Comparison of ENCODE assay signal across 19 cellular contexts in genomic region chr5:77394064-77394716, GRCh38.
DNase-seq lines count a peak whose midpoint lies in the region; ATAC-seq and TF ChIP-seq lines count a peak whose summit lies in the region.
"Had no signal": no experiment of that assay in that cellular context is flagged by ENCODE, and none has a peak within 500 bp of the region (broad histone marks: within the 10 kb centered on the region; RNA-seq: fewer than 3 reads in every experiment).

No MANE protein-coding gene starts in this region.

- TF ChIP-seq POLR2A in esophagus muscularis mucosa (IDR thresholded peaks at IDR 0.05; ENCODE audit: low read depth): no peak
- no peak for TF ChIP-seq POLR2A in right lobe of liver (IDR thresholded peaks at IDR 0.05)
- TF ChIP-seq POLR2A in spleen (IDR thresholded peaks at IDR 0.05): no peak

- H3K4me3 ChIP-seq in esophagus muscularis mucosa: no peak overlapping the region
- no peak overlapping the region for H3K4me3 ChIP-seq in right lobe of liver
- no peak overlapping the region for H3K4me3 ChIP-seq in spleen
- H3K4me3 ChIP-seq: BLaER1 treated with 17β-estradiol and CSF1 and Interleukin-3, amounts not matched to agents 10 nM and 100 nM; PC-9 had no signal

- H3K4me1 ChIP-seq in esophagus muscularis mucosa (no peaks in the 10 kb centered on the region), right lobe of liver (peaks cover 0 to 13% (median 0%) of the 10 kb centered on the region in 4 donors), spleen (no peaks in the 10 kb centered on the region)

- H3K9me3 ChIP-seq in esophagus muscularis mucosa (no peaks in the 10 kb centered on the region), right lobe of liver (no peaks in the 10 kb centered on the region), spleen (no peaks in the 10 kb centered on the region)

- WGBS in esophagus muscularis mucosa: 88% methylated on average over 3 of the region's 3 CpGs
- 50% methylated on average over 3 of the region's 3 CpGs for WGBS in right lobe of liver (ENCODE audit: insufficient coverage, low coverage, low lambda C conversion rate, missing lambda C conversion rate)
- WGBS in spleen, 5 donors: 73 to 88% (median 79%) methylated on average over 3 of the region's 3 CpGs

- no peaks in the 10 kb centered on the region for H3K9me3 Mint-ChIP-seq in activated CD8-positive, alpha-beta memory T cell treated with anti-CD3 and anti-CD28 coated beads, Interleukin-2, amount 10 ng/mL, durations not matched to agents 7 days and 5 days (ENCODE audit: low read depth)
- H3K9me3 Mint-ChIP-seq: CD8-positive, alpha-beta memory T cell; IgD-negative memory B cell had no signal

- TF ChIP-seq EP300 in esophagus muscularis mucosa (IDR thresholded peaks at IDR 0.05): no peak

- no peak overlapping the region for H3K4me3 Mint-ChIP-seq in activated CD8-positive, alpha-beta memory T cell treated with anti-CD3 and anti-CD28 coated beads, Interleukin-2, amount 10 ng/mL, durations not matched to agents 7 days and 5 days
- H3K4me3 Mint-ChIP-seq: CD8-positive, alpha-beta memory T cell; H9; IgD-negative memory B cell had no signal

- ATAC-seq in right lobe of liver: peak; percentile 33 to 62 (median 46)
- no peak for ATAC-seq in activated CD8-positive, alpha-beta memory T cell treated with anti-CD3 and anti-CD28 coated beads, Interleukin-2, amount 10 ng/mL, durations not matched to agents 7 days and 5 days

- intact Hi-C loops in esophagus muscularis mucosa (cut with DNase I): no loop called here
- intact Hi-C loops in right lobe of liver (cut with DNase I): no loop called here
- intact Hi-C loops in spleen (cut with DNase I; ENCODE audit: low total_unique reads): no loop called here

- no peak overlapping the region for H3K27ac ChIP-seq in esophagus muscularis mucosa (replicated peaks in 1 of 4)
- no peak overlapping the region for H3K27ac ChIP-seq in right lobe of liver
- H3K27ac ChIP-seq in spleen: no peak overlapping the region
- H3K27ac ChIP-seq: BLaER1 treated with 17β-estradiol and CSF1 and Interleukin-3, amounts not matched to agents 10 nM and 100 nM; PC-9 had no signal

- peak; percentile 10 for DNase-seq in NCI-H748 (lab: John Stamatoyannopoulos, UW; ENCODE audit: unreplicated experiment)
- DNase-seq in NCI-H748 treated with DMSO at 0.1 percent for 48 hours (lab: John Stamatoyannopoulos, UW): no peak
- DNase-seq in esophagus muscularis mucosa (ENCODE audit: extremely low spot score): peak; percentile 29
- no peak for DNase-seq in right lobe of liver
- DNase-seq in COR-L47 (lab: John Stamatoyannopoulos, UW): no peak
- no peak for DNase-seq in activated CD8-positive, alpha-beta memory T cell treated with anti-CD3 and anti-CD28 coated beads, Interleukin-2, amount 10 ng/mL, durations not matched to agents 7 days and 5 days
- no peak for DNase-seq in spleen
- DNase-seq in stimulated activated CD4-positive, alpha-beta T cell treated with anti-CD3 and anti-CD28 coated beads, Interleukin-1b, Interleukin-23, amount 100 ng/mL, for 48 hours: no peak
- DNase-seq: 8988T; CD8-positive, alpha-beta memory T cell; GF-D8; H9; Kasumi-1; MM.1S; NCI-H1092 treated with DMSO at 0.1 percent for 48 hours; NCI-H1694 treated with DMSO at 0.1 percent for 48 hours; PC-9 had no signal

- CTCF ChIA-PET in activated CD8-positive, alpha-beta memory T cell treated with anti-CD3 and anti-CD28 coated beads, Interleukin-2, amount 10 ng/mL, durations not matched to agents 7 days and 5 days (lab: Charles Lee): no interaction called here

- H3K27me3 Mint-ChIP-seq in activated CD8-positive, alpha-beta memory T cell treated with anti-CD3 and anti-CD28 coated beads, Interleukin-2, amount 10 ng/mL, durations not matched to agents 7 days and 5 days: peaks cover 4% of the 10 kb centered on the region
- H3K27me3 Mint-ChIP-seq: IgD-negative memory B cell had no signal

- no peak for TF ChIP-seq CTCF in esophagus muscularis mucosa (IDR thresholded peaks at IDR 0.05)
- TF ChIP-seq CTCF in right lobe of liver (IDR thresholded peaks at IDR 0.05): peak in 1 of 4 donors; percentile 16
- no peak for TF ChIP-seq CTCF in spleen (IDR thresholded peaks at IDR 0.05 in 8 of 11, conservative IDR thresholded peaks at IDR 0.05 in 3 of 11)

- peaks cover 9% of the 10 kb centered on the region for H3K4me1 Mint-ChIP-seq in activated CD8-positive, alpha-beta memory T cell treated with anti-CD3 and anti-CD28 coated beads, Interleukin-2, amount 10 ng/mL, durations not matched to agents 7 days and 5 days
- H3K4me1 Mint-ChIP-seq: IgD-negative memory B cell had no signal

- H3K27ac Mint-ChIP-seq in activated CD8-positive, alpha-beta memory T cell treated with anti-CD3 and anti-CD28 coated beads, Interleukin-2, amount 10 ng/mL, durations not matched to agents 7 days and 5 days: no peak overlapping the region
- H3K27ac Mint-ChIP-seq: CD8-positive, alpha-beta memory T cell; H9; IgD-negative memory B cell had no signal

- H3K36me3 Mint-ChIP-seq in activated CD8-positive, alpha-beta memory T cell treated with anti-CD3 and anti-CD28 coated beads, Interleukin-2, amount 10 ng/mL, durations not matched to agents 7 days and 5 days: no peaks in the 10 kb centered on the region
- H3K36me3 Mint-ChIP-seq: IgD-negative memory B cell had no signal

- no peaks in the 10 kb centered on the region for H3K36me3 ChIP-seq in esophagus muscularis mucosa
- H3K36me3 ChIP-seq in right lobe of liver: no peaks in the 10 kb centered on the region
- no peaks in the 10 kb centered on the region for H3K36me3 ChIP-seq in spleen
- H3K36me3 ChIP-seq: BLaER1 treated with 17β-estradiol and CSF1 and Interleukin-3, amounts not matched to agents 10 nM and 100 nM had no signal

- H3K27me3 ChIP-seq in esophagus muscularis mucosa (no peaks in the 10 kb centered on the region), right lobe of liver (no peaks in the 10 kb centered on the region), spleen (replicated peaks in 1 of 7) (peaks cover 0 to 16% (median 0%) of the 10 kb centered on the region in 7 donors)
- H3K27me3 ChIP-seq: BLaER1 treated with 17β-estradiol and CSF1 and Interleukin-3, amounts not matched to agents 10 nM and 100 nM had no signal

Comparison
In these comparisons a context has a peak if more than half of its experiments do, and no peak if none do; other contexts are left out.
1. DNase-seq: peak in NCI-H748 (single experiment) and esophagus muscularis mucosa (single experiment); none in NCI-H748 treated with DMSO at 0.1 percent for 48 hours (single experiment), right lobe of liver (0 of 3), COR-L47 (single experiment), activated CD8-positive, alpha-beta memory T cell treated with anti-CD3 and anti-CD28 coated beads, Interleukin-2, amount 10 ng/mL, durations not matched to agents 7 days and 5 days (single experiment), spleen (single experiment) and stimulated activated CD4-positive, alpha-beta T cell treated with anti-CD3 and anti-CD28 coated beads, Interleukin-1b, Interleukin-23, amount 100 ng/mL, for 48 hours (single experiment).